10 cellular contexts compared by ENCODE assay signal in genomic region chr10:130045091-130045652, GRCh38.
DNase-seq lines count a peak whose midpoint lies in the region; ATAC-seq, FAIRE-seq and TF ChIP-seq lines count a peak whose summit lies in the region.
"Had no signal": no experiment of that assay in that cellular context is flagged by ENCODE, and none has a peak within 500 bp of the region (broad histone marks: within the 10 kb centered on the region; RNA-seq: fewer than 3 reads in every experiment).

No MANE protein-coding gene starts in this region.

- in situ Hi-C loops in K562 (cut with MboI), result no loop called here

- no peak for TF ChIP-seq POLR2A in K562 (conservative IDR thresholded peaks at IDR 0.05)
- TF ChIP-seq POLR2A in esophagus muscularis mucosa (IDR thresholded peaks at IDR 0.05; ENCODE audit: low read depth), result no peak

- no peak overlapping the region for H3K27ac Mint-ChIP-seq in HFFc6

- peaks cover 0 to 11% of the 10 kb centered on the region in 2 experiments; a peak in 2 of 5 replicates for H3K4me1 ChIP-seq in K562 (replicated peaks in 1 of 2; ENCODE audit: control insufficient read depth in 2 of 2, insufficient read depth in 2 of 2, low read length in 2 of 2)
- H3K4me1 ChIP-seq in osteoblast (ENCODE audit: insufficient read depth, low read length), result no peaks in the 10 kb centered on the region
- no peaks in the 10 kb centered on the region for H3K4me1 ChIP-seq in esophagus muscularis mucosa

- H3K36me3 Mint-ChIP-seq in HFFc6 (ENCODE audit: low read depth), result no peaks in the 10 kb centered on the region

- intact Hi-C loops in K562 (cut with micrococcal nuclease), result no loop called here
- intact Hi-C loops in esophagus muscularis mucosa (cut with DNase I), result no loop called here

- FAIRE-seq in K562 (lab: Jason Lieb, UNC), result no peak

- H3K27me3 ChIP-seq in K562 (ENCODE audit: control insufficient read depth in 2 of 2, insufficient read depth in 2 of 2, low read length in 2 of 2) (peaks cover 0 to 16% of the 10 kb centered on the region in 2 experiments; a peak in 3 of 5 replicates), osteoblast (ENCODE audit: insufficient read depth, low read length) (peaks cover 6% of the 10 kb centered on the region), esophagus muscularis mucosa (peaks cover 0 to 52% (median 0%) of the 10 kb centered on the region in 4 donors)

- H3K27me3 Mint-ChIP-seq in HFFc6 (ENCODE audit: insufficient read depth), result peaks cover 20% of the 10 kb centered on the region

- no peaks in the 10 kb centered on the region for H3K9me1 ChIP-seq in K562 (ENCODE audit: control insufficient read depth, insufficient read depth, low read length)

- no peak for TF ChIP-seq RAD21 in K562 (CRISPR knock-in tag; conservative IDR thresholded peaks at IDR 0.05 in 1 of 2, IDR thresholded peaks at IDR 0.05 in 1 of 2)

- H3K79me2 ChIP-seq in K562 (ENCODE audit: control insufficient read depth, insufficient read depth, low read length) (no peaks in the 10 kb centered on the region), osteoblast (ENCODE audit: insufficient read depth, low read length) (no peaks in the 10 kb centered on the region)

- peak; percentile 74 for ATAC-seq in K562

- H3K9me3 ChIP-seq in K562 (replicated peaks; ENCODE audit: control insufficient read depth, insufficient read depth, low read depth, low read length), result no peaks in the 10 kb centered on the region
- no peaks in the 10 kb centered on the region for H3K9me3 ChIP-seq in osteoblast (ENCODE audit: low read depth, low read length)
- no peaks in the 10 kb centered on the region for H3K9me3 ChIP-seq in esophagus muscularis mucosa
- H3K9me3 ChIP-seq: neutrophil had no signal

- H4K20me1 ChIP-seq in K562 (replicated peaks; ENCODE audit: control insufficient read depth, insufficient read depth, low read length), result no peaks in the 10 kb centered on the region; the same call in 1 of the 2 replicates
- no peaks in the 10 kb centered on the region for H4K20me1 ChIP-seq in osteoblast (ENCODE audit: insufficient read depth, low read length)

- BruUV-seq in K562 (replicated peaks; lab: Mats Ljungman, UMichigan), result no TSS peak

- peak; percentile 75 for TF ChIP-seq CTCF in HFFc6 (IDR thresholded peaks at IDR 0.05)
- TF ChIP-seq CTCF in K562 (IDR thresholded peaks at IDR 0.05 in 2 of 3, conservative IDR thresholded peaks at IDR 0.05 in 1 of 3; ENCODE audit: insufficient read depth in 2 of 3, low read depth in 1 of 3, low read length in 3 of 3), result peak; percentile 29 to 88 (median 62)
- TF ChIP-seq CTCF in osteoblast (IDR thresholded peaks at IDR 0.05; ENCODE audit: extremely low read depth, low read depth, low read length), result peak; percentile 74
- TF ChIP-seq CTCF in esophagus muscularis mucosa (IDR thresholded peaks at IDR 0.05), result no peak

- H3K27ac ChIP-seq in K562 (ENCODE audit: extremely low read depth, low read depth, low read length), result no peak overlapping the region
- no peak overlapping the region for H3K27ac ChIP-seq in osteoblast (ENCODE audit: low read depth, low read length)
- H3K27ac ChIP-seq in esophagus muscularis mucosa (replicated peaks in 1 of 4), result no peak overlapping the region
- H3K27ac ChIP-seq: neutrophil had no signal

- peak; percentile 80 for DNase-seq in DMS 273 (lab: John Stamatoyannopoulos, UW; ENCODE audit: unreplicated experiment)
- no peak for DNase-seq in DMS 273 treated with DMSO at 0.1 percent for 48 hours (lab: John Stamatoyannopoulos, UW)
- no peak for DNase-seq in HFFc6
- peak; percentile 8 to 18 (median 12) for DNase-seq in K562 (ENCODE audit: extremely low read depth in 1 of 4, low spot score in 3 of 4)
- DNase-seq in osteoblast (ENCODE audit: insufficient read length, low spot score, missing footprints), result peak; percentile 95
- DNase-seq in NCI-H2171 (lab: John Stamatoyannopoulos, UW), result no peak
- no peak for DNase-seq in occipital lobe (lab: John Stamatoyannopoulos, UW)
- no peak for DNase-seq in esophagus muscularis mucosa (ENCODE audit: extremely low spot score)
- DNase-seq: islet precursor cell had no signal

- CTCF ChIA-PET in K562 (lab: Yijun Ruan, JAX; ENCODE audit: low intra/inter-chr PET ratio), result no interaction called here

- H3K36me3 ChIP-seq in K562 (ENCODE audit: control insufficient read depth, insufficient read depth, low read length), result no peaks in the 10 kb centered on the region
- no peaks in the 10 kb centered on the region for H3K36me3 ChIP-seq in osteoblast (ENCODE audit: insufficient read depth, low read length)
- no peaks in the 10 kb centered on the region for H3K36me3 ChIP-seq in esophagus muscularis mucosa
- H3K36me3 ChIP-seq: neutrophil had no signal

- TF ChIP-seq EP300 in K562 (IDR thresholded peaks at IDR 0.05; ENCODE audit: low read length) (no peak), esophagus muscularis mucosa (IDR thresholded peaks at IDR 0.05) (no peak)

- H3K9me3 Mint-ChIP-seq in HFFc6, result no peaks in the 10 kb centered on the region

- POLR2A ChIA-PET in K562 (lab: Yijun Ruan, JAX), result no interaction called here

- 0% methylated on average over 13 of the region's 30 CpGs for WGBS in K562 (ENCODE audit: insufficient coverage, low coverage, missing lambda C conversion rate)
- 83% methylated on average over 20 of the region's 30 CpGs for WGBS in esophagus muscularis mucosa

- H2AFZ ChIP-seq in K562 (ENCODE audit: low read depth, low read length) (no peak overlapping the region), osteoblast (ENCODE audit: low read length) (no peak overlapping the region)

- H3K4me3 ChIP-seq in K562 (no peak overlapping the region), osteoblast (ENCODE audit: insufficient read depth, low read length) (no peak overlapping the region), esophagus muscularis mucosa (no peak overlapping the region)

- no peaks in the 10 kb centered on the region for H3K4me1 Mint-ChIP-seq in HFFc6 (ENCODE audit: low read depth)

- H3K4me2 ChIP-seq in K562 (ENCODE audit: insufficient read depth, low read length) (no peak overlapping the region), osteoblast (ENCODE audit: insufficient read depth, low read length) (no peak overlapping the region)

- H3K9ac ChIP-seq in K562 (ENCODE audit: insufficient read depth in 1 of 2, low read depth in 2 of 2, low read length in 2 of 2), result no peak overlapping the region

- no peak overlapping the region for H3K4me3 Mint-ChIP-seq in HFFc6

TF ChIP-seq in K562, 482 proteins besides CTCF, POLR2A, EP300 and RAD21:
- TF ChIP-seq NCOA6 (IDR thresholded peaks at IDR 0.05) (no peak), KLF1 (tag; IDR thresholded peaks at IDR 0.05) (no peak), NFIC (IDR thresholded peaks at IDR 0.05) (peak; percentile 54), CEBPG (CRISPR knock-in tag; IDR thresholded peaks at IDR 0.05) (no peak), CEBPG (tag; conservative IDR thresholded peaks at IDR 0.05 in 1 of 2, IDR thresholded peaks at IDR 0.05 in 1 of 2) (no peak), ZNF431 (CRISPR knock-in tag; IDR thresholded peaks at IDR 0.05) (no peak), GABPB2 (CRISPR knock-in tag; conservative IDR thresholded peaks at IDR 0.05) (no peak)

Comparison
In these comparisons a context has a peak if more than half of its experiments do, and no peak if none do; other contexts are left out.
1. DNase-seq: peak in DMS 273 (single experiment), K562 (4 of 4) and osteoblast (single experiment); none in DMS 273 treated with DMSO at 0.1 percent for 48 hours (single experiment), HFFc6 (single experiment), NCI-H2171 (single experiment), occipital lobe (single experiment) and esophagus muscularis mucosa (single experiment).
2. CTCF ChIP-seq: peak in HFFc6 (single experiment), K562 (3 of 3) and osteoblast (single experiment); none in esophagus muscularis mucosa (0 of 3).